Comparison of ENCODE assay signal across 8 cellular contexts in the genomic region with DNA sequence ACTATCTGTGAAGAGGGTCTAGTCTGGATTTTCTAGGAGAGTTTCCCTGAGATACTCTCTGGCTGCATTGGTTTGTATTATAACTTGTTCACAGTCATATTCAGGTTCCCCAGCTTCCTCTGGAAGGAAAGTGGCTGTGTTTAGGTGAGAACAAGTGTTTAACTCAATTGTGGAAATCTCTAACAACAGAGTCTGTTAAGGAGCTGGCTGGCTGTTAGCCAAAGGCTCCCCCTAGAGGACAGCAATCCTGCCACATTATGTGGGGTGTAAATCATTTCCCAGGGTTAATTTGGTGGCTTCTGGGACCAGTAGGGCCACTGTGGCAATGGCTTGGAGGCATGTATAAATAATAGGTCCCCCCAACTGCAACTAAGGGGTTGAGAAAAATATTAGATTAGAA. TPM values are rescaled to one million over a fixed set of nuclear protein-coding genes. Genes with fewer than 3 reads are reported as not detected.
DNase-seq lines count a peak whose midpoint lies in the region; ATAC-seq and TF ChIP-seq lines count a peak whose summit lies in the region.

No MANE protein-coding gene starts in this region.

- in situ Hi-C loops in G401 (cut with HindIII; ENCODE audit: low sequenced_read_pairs), result no loop called here

- DNase-seq in G401 (ENCODE audit: low spot score) (peak; percentile 29), HFFc6 (no peak), memory B cell (ENCODE audit: low spot score in 2 of 2) (peak in 1 of 2 donors; percentile 25), NCI-H128 (lab: John Stamatoyannopoulos, UW; ENCODE audit: unreplicated experiment) (no peak), dedifferentiated amniotic fluid mesenchymal stem cell (ENCODE audit: extremely low spot score) (no peak), NCI-H2227 (lab: John Stamatoyannopoulos, UW; ENCODE audit: unreplicated experiment) (no peak)

- H3K27ac ChIP-seq in VCaP, result no peak overlapping the region

- H3K27ac Mint-ChIP-seq in HFFc6, result no peak overlapping the region
- no peak overlapping the region for H3K27ac Mint-ChIP-seq in memory B cell

- H3K9me3 Mint-ChIP-seq in HFFc6 (peaks cover 5% of the 10 kb centered on the region; the same call in 1 of the 2 replicates), memory B cell (no peaks in the 10 kb centered on the region)

- no peak overlapping the region for H3K4me3 Mint-ChIP-seq in HFFc6
- H3K4me3 Mint-ChIP-seq in memory B cell, result no peak overlapping the region

- H3K4me1 Mint-ChIP-seq in HFFc6 (ENCODE audit: low read depth) (no peaks in the 10 kb centered on the region), memory B cell (peaks cover 6% of the 10 kb centered on the region)

- H3K36me3 Mint-ChIP-seq in HFFc6 (ENCODE audit: low read depth), result no peaks in the 10 kb centered on the region
- H3K36me3 Mint-ChIP-seq in memory B cell, result no peaks in the 10 kb centered on the region

- H3K27me3 Mint-ChIP-seq in HFFc6 (ENCODE audit: insufficient read depth), result 0 out of 2 replicates have a peak, but pooled peaks cover 2% of the 10 kb centered on the region
- H3K27me3 Mint-ChIP-seq in memory B cell, result peaks cover 3% of the 10 kb centered on the region

- ATAC-seq in memory B cell (ENCODE audit: low read depth) (peak; percentile 59), GM21737 (IDR thresholded peaks at IDR 0.05; ENCODE audit: unreplicated experiment) (no peak)

- TF ChIP-seq CTCF in HFFc6 (IDR thresholded peaks at IDR 0.05) (peak; percentile 35; the same call in 1 of the 2 replicates), VCaP (conservative IDR thresholded peaks at IDR 0.05) (peak; percentile 51)

RNA-seq across cellular contexts. Expression of a gene that starts 18.4 kb away (rescaled TPM):
- not detected in 2 replicates for total RNA-seq in G401 (2014; rRNA removed; shearing (Covaris generic))
- not detected for total RNA-seq in HFFc6 (2021; fragmentation: NEBNext Ultra II Directional; extraction: Animal tissue kit (Norgen Biotek cat#: 25700))

RNA-seq across cellular contexts. Expression of a gene that starts 32.8 kb away (rescaled TPM):
- total RNA-seq in G401 (2014; rRNA removed; shearing (Covaris generic)), result not detected in 2 replicates
- total RNA-seq in HFFc6 (2021; fragmentation: NEBNext Ultra II Directional; extraction: Animal tissue kit (Norgen Biotek cat#: 25700)), result not detected

RNA-seq across cellular contexts. Expression of a gene that starts 50.8 kb away (rescaled TPM):
- not detected in 2 replicates for total RNA-seq in G401 (2014; rRNA removed; shearing (Covaris generic))
- total RNA-seq in HFFc6 (2021; fragmentation: NEBNext Ultra II Directional; extraction: Animal tissue kit (Norgen Biotek cat#: 25700)), result not detected
